ENCODE assay signal across 1 cellular context in the genomic region with DNA sequence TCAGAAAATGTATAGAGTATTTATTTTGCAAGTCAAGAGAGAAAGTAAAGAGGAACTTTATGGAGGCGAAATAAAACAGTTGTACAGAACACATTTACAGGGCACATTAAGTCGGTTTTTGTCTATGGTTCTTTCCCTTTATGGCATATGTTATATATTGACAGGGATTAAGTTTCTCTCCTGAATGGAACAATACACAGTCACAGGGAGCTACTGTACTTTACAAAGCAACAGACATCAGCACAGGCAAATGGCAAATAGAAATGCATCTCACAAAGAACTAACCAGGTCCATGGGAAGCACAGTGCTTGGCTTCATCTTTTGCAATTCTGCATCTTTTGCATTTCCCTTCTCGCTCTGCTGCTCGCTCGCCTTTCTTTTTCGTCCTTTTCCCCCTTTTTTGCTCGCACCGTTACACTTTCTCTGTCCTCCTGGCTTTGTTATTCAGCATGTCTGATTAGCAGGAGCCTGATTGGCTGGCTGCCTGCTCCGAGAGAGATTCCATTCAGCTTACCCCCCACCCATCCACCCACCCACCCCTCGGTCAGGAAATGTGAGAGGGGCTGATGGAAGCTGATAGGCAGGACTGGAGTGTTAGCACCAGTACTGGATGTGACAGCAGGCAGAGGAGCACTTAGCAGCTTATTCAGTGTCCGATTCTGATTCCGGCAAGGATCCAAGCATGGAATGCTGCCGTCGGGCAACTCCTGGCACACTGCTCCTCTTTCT.
A peak's percentile ranks its signal among the peaks of the same experiment; 100 is the strongest.
TF ChIP-seq lines count a peak whose summit lies in the region.

TSS of gene ADAMTSL1 (plus strand) at position 603 of the 729 bp plus-strand sequence. CDS start at position 683, 80 bp downstream.

TF ChIP-seq in HEK293, 187 proteins besides CTCF, POLR2A, EP300 and RAD21 (continued from another document):
- TF ChIP-seq, protein P1, sequence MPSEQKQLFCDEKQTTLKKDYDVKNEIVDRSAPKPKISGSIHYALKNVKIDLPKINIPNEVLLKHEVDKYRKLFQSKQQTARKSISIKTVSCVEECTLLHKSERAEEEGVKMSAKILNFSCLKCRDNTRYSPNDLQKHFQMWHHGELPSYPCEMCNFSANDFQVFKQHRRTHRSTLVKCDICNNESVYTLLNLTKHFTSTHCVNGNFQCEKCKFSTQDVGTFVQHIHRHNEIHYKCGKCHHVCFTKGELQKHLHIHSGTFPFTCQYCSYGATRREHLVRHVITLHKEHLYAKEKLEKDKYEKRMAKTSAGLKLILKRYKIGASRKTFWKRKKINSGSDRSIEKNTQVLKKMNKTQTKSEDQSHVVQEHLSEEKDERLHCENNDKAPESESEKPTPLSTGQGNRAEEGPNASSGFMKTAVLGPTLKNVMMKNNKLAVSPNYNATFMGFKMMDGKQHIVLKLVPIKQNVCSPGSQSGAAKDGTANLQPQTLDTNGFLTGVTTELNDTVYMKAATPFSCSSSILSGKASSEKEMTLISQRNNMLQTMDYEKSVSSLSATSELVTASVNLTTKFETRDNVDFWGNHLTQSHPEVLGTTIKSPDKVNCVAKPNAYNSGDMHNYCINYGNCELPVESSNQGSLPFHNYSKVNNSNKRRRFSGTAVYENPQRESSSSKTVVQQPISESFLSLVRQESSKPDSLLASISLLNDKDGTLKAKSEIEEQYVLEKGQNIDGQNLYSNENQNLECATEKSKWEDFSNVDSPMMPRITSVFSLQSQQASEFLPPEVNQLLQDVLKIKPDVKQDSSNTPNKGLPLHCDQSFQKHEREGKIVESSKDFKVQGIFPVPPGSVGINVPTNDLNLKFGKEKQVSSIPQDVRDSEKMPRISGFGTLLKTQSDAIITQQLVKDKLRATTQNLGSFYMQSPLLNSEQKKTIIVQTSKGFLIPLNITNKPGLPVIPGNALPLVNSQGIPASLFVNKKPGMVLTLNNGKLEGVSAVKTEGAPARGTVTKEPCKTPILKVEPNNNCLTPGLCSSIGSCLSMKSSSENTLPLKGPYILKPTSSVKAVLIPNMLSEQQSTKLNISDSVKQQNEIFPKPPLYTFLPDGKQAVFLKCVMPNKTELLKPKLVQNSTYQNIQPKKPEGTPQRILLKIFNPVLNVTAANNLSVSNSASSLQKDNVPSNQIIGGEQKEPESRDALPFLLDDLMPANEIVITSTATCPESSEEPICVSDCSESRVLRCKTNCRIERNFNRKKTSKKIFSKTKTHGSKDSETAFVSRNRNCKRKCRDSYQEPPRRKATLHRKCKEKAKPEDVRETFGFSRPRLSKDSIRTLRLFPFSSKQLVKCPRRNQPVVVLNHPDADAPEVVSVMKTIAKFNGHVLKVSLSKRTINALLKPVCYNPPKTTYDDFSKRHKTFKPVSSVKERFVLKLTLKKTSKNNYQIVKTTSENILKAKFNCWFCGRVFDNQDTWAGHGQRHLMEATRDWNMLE (tag by site-specific recombination; conservative IDR thresholded peaks at IDR 0.05; ENCODE audit: low read depth), result no peak
- TF ChIP-seq ZBTB8A (tag by site-specific recombination; IDR thresholded peaks at IDR 0.05) (no peak), ZBTB17 (tag by site-specific recombination; IDR thresholded peaks at IDR 0.05) (peak; percentile 63; the same call in 1 of the 2 replicates), ZSCAN30 (tag by site-specific recombination; IDR thresholded peaks at IDR 0.05) (no peak), ZNF155 (tag by site-specific recombination; IDR thresholded peaks at IDR 0.05) (no peak), ZNF549 (tag by site-specific recombination; IDR thresholded peaks at IDR 0.05) (no peak), PRDM1 (tag by site-specific recombination; IDR thresholded peaks at IDR 0.05) (peak; percentile 55; the same call in 1 of the 2 replicates), ZBTB44 (tag by site-specific recombination; IDR thresholded peaks at IDR 0.05) (peak; percentile 36; the same call in 1 of the 2 replicates), SP2 (tag by site-specific recombination; IDR thresholded peaks at IDR 0.05) (no peak), ZNF112 (tag by site-specific recombination; IDR thresholded peaks at IDR 0.05) (no peak), ZNF202 (tag by site-specific recombination; IDR thresholded peaks at IDR 0.05; ENCODE audit: borderline replicate concordance) (no peak), ZNF707 (tag by site-specific recombination; IDR thresholded peaks at IDR 0.05) (no peak), KLF7 (tag by site-specific recombination; IDR thresholded peaks at IDR 0.05; ENCODE audit: borderline replicate concordance) (no peak), ZBTB21 (tag by site-specific recombination; IDR thresholded peaks at IDR 0.05) (no peak)
TF ChIP-seq in HEK293: peak in this region for 9.
